23 cellular contexts compared by ENCODE assay signal in genomic region chr1:86991549-86992186, GRCh38.
A peak's percentile ranks its signal among the peaks of the same experiment; 100 is the strongest.
DNase-seq lines count a peak whose midpoint lies in the region; ATAC-seq, FAIRE-seq and TF ChIP-seq lines count a peak whose summit lies in the region.
"Had no signal": no experiment of that assay in that cellular context is flagged by ENCODE, and none has a peak within 500 bp of the region (broad histone marks: within the 10 kb centered on the region; RNA-seq: fewer than 3 reads in every experiment).

No MANE protein-coding gene starts in this region.

- peak; percentile 61; the same call in 1 of the 2 replicates for TF ChIP-seq EP300 in K562 (IDR thresholded peaks at IDR 0.05; ENCODE audit: low read length)

- BruUV-seq in PC-9 (replicated peaks; lab: Mats Ljungman, UMichigan) (no TSS peak), K562 (replicated peaks; lab: Mats Ljungman, UMichigan) (no TSS peak)

- in situ Hi-C loops in K562 (cut with MboI): no loop called here

- intact Hi-C loops in PC-9 (cut with micrococcal nuclease; ENCODE audit: unreplicated experiment) (no loop called here), K562 (cut with micrococcal nuclease) (no loop called here), prostate gland (cut with DNase I) (no loop called here)

- no peak overlapping the region for H3K4me3 ChIP-seq in PC-9
- 0 out of 2 replicates have a peak overlapping the region, but pooled peaks have one; percentile 12 for H3K4me3 ChIP-seq in K562
- no peak overlapping the region for H3K4me3 ChIP-seq in prostate gland

- H3K9me3 ChIP-seq in PC-9 (ENCODE audit: insufficient read depth, low read depth): no peaks in the 10 kb centered on the region
- H3K9me3 ChIP-seq in K562 (replicated peaks; ENCODE audit: control insufficient read depth, insufficient read depth, low read depth, low read length): no peaks in the 10 kb centered on the region
- H3K9me3 ChIP-seq in prostate gland: no peaks in the 10 kb centered on the region

- TF ChIP-seq POLR2A in K562 (conservative IDR thresholded peaks at IDR 0.05) (no peak), prostate gland (IDR thresholded peaks at IDR 0.05) (no peak)

- H3K27ac ChIP-seq in PC-9 (peak overlapping the region; percentile 74; the same call in 1 of the 2 replicates), K562 (ENCODE audit: extremely low read depth, low read depth, low read length) (peak overlapping the region; percentile 77), prostate gland (no peak overlapping the region)
- H3K27ac ChIP-seq: 22Rv1 had no signal

- H3K27me3 ChIP-seq in PC-9 (ENCODE audit: insufficient read depth, low read depth): no peaks in the 10 kb centered on the region
- no peaks in the 10 kb centered on the region for H3K27me3 ChIP-seq in K562 (ENCODE audit: control insufficient read depth in 2 of 2, insufficient read depth in 2 of 2, low read length in 2 of 2)
- no peaks in the 10 kb centered on the region for H3K27me3 ChIP-seq in prostate gland (replicated peaks; ENCODE audit: insufficient read depth)

- H3K4me1 ChIP-seq in PC-9 (replicated peaks; ENCODE audit: insufficient read depth): peaks cover 49% of the 10 kb centered on the region
- peaks cover 13 to 49% of the 10 kb centered on the region in 2 experiments; a peak in 4 of 5 replicates for H3K4me1 ChIP-seq in K562 (replicated peaks in 1 of 2; ENCODE audit: control insufficient read depth in 2 of 2, insufficient read depth in 2 of 2, low read length in 2 of 2)
- H3K4me1 ChIP-seq in prostate gland (replicated peaks): peaks cover 5% of the 10 kb centered on the region

- ATAC-seq in K562 (peak; percentile 78), HG03135 (IDR thresholded peaks at IDR 0.05; ENCODE audit: unreplicated experiment) (no peak)
- ATAC-seq: HCT116, T-cell had no signal

- POLR2A ChIA-PET in PC-9 (lab: Charles Lee; ENCODE audit: unreplicated experiment): interaction anchor here (0.6 kb wide), 2 partner anchors 676 to 1712 kb away, joined by 3 to 4 read pairs; no protein-coding TSS in a partner anchor
- POLR2A ChIA-PET in K562 (lab: Yijun Ruan, JAX): interaction anchor here (1.3 to 1.9 kb wide), 3 partner anchors 9 to 78 kb away, joined by 3 to 5 read pairs (median 4); partner anchors contain the start of genes HS2ST1 and SELENOF

- H2AFZ ChIP-seq in PC-9 (no peak overlapping the region), K562 (ENCODE audit: low read depth, low read length) (peak overlapping the region; percentile 41)

- H3K79me2 ChIP-seq in PC-9 (ENCODE audit: low read depth) (no peaks in the 10 kb centered on the region), K562 (ENCODE audit: control insufficient read depth, insufficient read depth, low read length) (peaks cover 62% of the 10 kb centered on the region)

- WGBS in K562 (ENCODE audit: insufficient coverage, low coverage, missing lambda C conversion rate): 3% methylated on average over 6 of the region's 6 CpGs
- WGBS in prostate gland: 90% methylated on average over 6 of the region's 6 CpGs

- DNase-seq in DMS 273 (lab: John Stamatoyannopoulos, UW; ENCODE audit: unreplicated experiment): peak; percentile 43
- DNase-seq in DMS 273 treated with DMSO at 0.1 percent for 48 hours (lab: John Stamatoyannopoulos, UW): no peak
- DNase-seq in PC-9: no peak
- peak in 2 of 4 experiments; percentile 28 to 85 for DNase-seq in K562 (ENCODE audit: extremely low read depth in 1 of 4, low spot score in 3 of 4)
- no peak for DNase-seq in SHP77 treated with DMSO at 0.1 percent for 48 hours (lab: John Stamatoyannopoulos, UW)
- no peak for DNase-seq in prostate gland (ENCODE audit: low spot score)
- no peak for DNase-seq in NCI-H2029 (lab: John Stamatoyannopoulos, UW)
- DNase-seq: CD4-positive, CD25-positive, alpha-beta regulatory T cell; DMS53; EL; GOT3; MM.1S; NCI-H1092; NCI-H1436 treated with DMSO at 0.1 percent for 48 hours; NCI-H2029 treated with DMSO at 0.1 percent for 48 hours; NCI-H748 treated with DMSO at 0.1 percent for 48 hours; RPMI8226; SIG-M5; T-cell had no signal

- H4K20me1 ChIP-seq in PC-9 (ENCODE audit: insufficient read depth) (no peaks in the 10 kb centered on the region), K562 (replicated peaks; ENCODE audit: control insufficient read depth, insufficient read depth, low read length) (no peaks in the 10 kb centered on the region)

- H3K9me1 ChIP-seq in K562 (ENCODE audit: control insufficient read depth, insufficient read depth, low read length): no peaks in the 10 kb centered on the region

- CTCF ChIA-PET in PC-9 (lab: Charles Lee) (no interaction called here), K562 (lab: Yijun Ruan, JAX; ENCODE audit: low intra/inter-chr PET ratio) (no interaction called here)

- TF ChIP-seq CTCF in PC-9 (conservative IDR thresholded peaks at IDR 0.05) (no peak), K562 (IDR thresholded peaks at IDR 0.05 in 2 of 3, conservative IDR thresholded peaks at IDR 0.05 in 1 of 3; ENCODE audit: insufficient read depth in 2 of 3, low read depth in 1 of 3, low read length in 3 of 3) (no peak), prostate gland (IDR thresholded peaks at IDR 0.05) (no peak)

- H3K36me3 ChIP-seq in PC-9 (ENCODE audit: low read depth): no peaks in the 10 kb centered on the region
- no peaks in the 10 kb centered on the region for H3K36me3 ChIP-seq in K562 (ENCODE audit: control insufficient read depth, insufficient read depth, low read length)
- H3K36me3 ChIP-seq in prostate gland: no peaks in the 10 kb centered on the region

- no peak for TF ChIP-seq RAD21 in K562 (CRISPR knock-in tag; conservative IDR thresholded peaks at IDR 0.05 in 1 of 2, IDR thresholded peaks at IDR 0.05 in 1 of 2)

- H3K9ac ChIP-seq in K562 (ENCODE audit: insufficient read depth in 1 of 2, low read depth in 2 of 2, low read length in 2 of 2): peak overlapping the region; percentile 42 to 77; a peak in 3 of 4 replicates

- peak; percentile 40 for FAIRE-seq in K562 (lab: Jason Lieb, UNC)
- FAIRE-seq: GM12891 had no signal

- H3K4me2 ChIP-seq in PC-9 (peak overlapping the region; percentile 78; the same call in 1 of the 2 replicates), K562 (ENCODE audit: insufficient read depth, low read length) (peak overlapping the region; percentile 73)

- H3K9me2 ChIP-seq in PC-9 (ENCODE audit: insufficient read depth): no peaks in the 10 kb centered on the region

- H3F3A ChIP-seq in PC-9 (ENCODE audit: insufficient read depth, low read depth): peaks cover 18% of the 10 kb centered on the region

TF ChIP-seq in K562, 482 proteins besides CTCF, POLR2A, EP300 and RAD21 (continues in another document):
- TF ChIP-seq SMARCC2 (IDR thresholded peaks at IDR 0.05; ENCODE audit: low read depth) (peak; percentile 65; the same call in 1 of the 2 replicates), SMAD1 (IDR thresholded peaks at IDR 0.05; ENCODE audit: low read depth, low read length, partially characterized antibody) (no peak), THRB (CRISPR knock-in tag; conservative IDR thresholded peaks at IDR 0.05) (no peak), RBM25 (IDR thresholded peaks at IDR 0.05; ENCODE audit: low read depth, low read length, severe bottlenecking) (peak; percentile 91), GTF2B (IDR thresholded peaks at IDR 0.05; ENCODE audit: extremely low read depth, insufficient read length) (no peak), CTBP1 (IDR thresholded peaks at IDR 0.05; ENCODE audit: borderline replicate concordance) (peak; percentile 8; the same call in 1 of the 2 replicates), PRDM10 (IDR thresholded peaks at IDR 0.05; ENCODE audit: partially characterized antibody) (no peak), ZNF444 (CRISPR knock-in tag; IDR thresholded peaks at IDR 0.05) (no peak), ARID2 (IDR thresholded peaks at IDR 0.05) (no peak)

Comparison
In these comparisons a context has a peak if more than half of its experiments do, and no peak if none do; other contexts are left out.
1. H3K27ac ChIP-seq: peak in PC-9 (single experiment) and K562 (single experiment); none in prostate gland (0 of 2).